15 cellular contexts compared by ENCODE assay signal in the genomic region with DNA sequence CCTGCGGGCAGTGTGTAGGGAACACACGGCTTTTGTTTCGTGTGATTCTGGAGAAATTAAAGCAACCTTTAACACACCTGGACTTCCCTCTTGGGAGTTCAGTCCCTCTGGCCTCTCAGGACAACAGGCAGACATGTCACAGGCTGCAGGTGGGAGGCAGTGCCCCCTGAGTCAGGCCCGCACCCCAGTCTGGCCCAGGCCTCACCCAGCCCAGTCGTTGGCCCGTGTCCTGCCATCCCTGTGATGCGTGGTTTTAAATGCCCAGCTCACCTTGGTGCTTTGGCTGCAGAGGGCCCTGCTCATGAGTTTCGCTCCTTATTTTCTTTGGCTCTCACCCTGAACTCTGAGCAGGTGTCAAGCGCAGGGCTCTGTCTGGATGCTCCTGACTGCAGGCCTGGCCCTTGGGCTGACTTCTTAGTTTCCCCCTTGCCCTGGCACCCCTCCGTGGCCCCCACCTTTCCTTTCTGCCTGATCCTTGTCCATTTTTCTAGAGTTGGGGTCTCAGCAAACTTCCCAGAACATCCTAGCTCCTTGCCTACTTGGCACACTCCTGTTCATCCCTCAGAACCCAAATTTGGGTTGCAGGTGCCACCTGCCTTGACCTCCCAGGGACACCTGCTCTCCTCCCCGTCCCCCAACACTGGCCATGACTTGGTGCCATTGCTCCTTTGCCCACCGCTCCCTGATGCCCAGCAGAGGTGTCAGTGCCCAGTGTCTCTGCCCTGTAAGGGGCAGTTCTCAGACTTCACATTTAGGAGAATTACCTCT. TPM values are rescaled to one million over a fixed set of nuclear protein-coding genes. Genes with fewer than 3 reads are reported as not detected.
DNase-seq lines count a peak whose midpoint lies in the region; ATAC-seq, FAIRE-seq and TF ChIP-seq lines count a peak whose summit lies in the region.
"Had no signal": no experiment of that assay in that cellular context is flagged by ENCODE, and none has a peak within 500 bp of the region (broad histone marks: within the 10 kb centered on the region; RNA-seq: fewer than 3 reads in every experiment).

No MANE protein-coding gene starts in this region.

- H3K4me1 ChIP-seq in CD4-positive, CD25-positive, alpha-beta regulatory T cell (ENCODE audit: control insufficient read depth, insufficient read depth, low read length, poor library complexity, severe bottlenecking) = peaks cover 37% of the 10 kb centered on the region
- H3K4me1 ChIP-seq in HEK293 (ENCODE audit: control insufficient read depth, insufficient read depth, low read length) (peaks cover 6% of the 10 kb centered on the region; the same call in 1 of the 2 replicates), K562 (replicated peaks in 1 of 2; ENCODE audit: control insufficient read depth in 2 of 2, insufficient read depth in 2 of 2, low read length in 2 of 2) (peaks cover 17 to 93% of the 10 kb centered on the region in 2 experiments), parathyroid adenoma (peaks cover 22% of the 10 kb centered on the region), ascending aorta (peaks cover 10 to 24% of the 10 kb centered on the region in 2 donors)

- TF ChIP-seq EP300 in K562 (IDR thresholded peaks at IDR 0.05; ENCODE audit: low read length) = no peak

- peak overlapping the region in 3 of 4 donors; percentile 44 to 64 (median 54) for H3K4me3 Mint-ChIP-seq in CD4-positive, CD25-positive, alpha-beta regulatory T cell

- intact Hi-C loops in K562 (cut with micrococcal nuclease) = loop anchor here (5.0 kb wide), 1 partner anchor 78 kb away; no protein-coding TSS in a partner anchor
- intact Hi-C loops in ascending aorta (cut with DNase I) = loop anchor here (5.0 to 10.0 kb wide), 4 partner anchors 172 to 383 kb away; partner anchors contain the start of genes MTG2, OSBPL2 and TAF4

- no peak for FAIRE-seq in K562 (lab: Jason Lieb, UNC)
- FAIRE-seq: colon had no signal

- H3K9ac ChIP-seq in K562 (ENCODE audit: insufficient read depth in 1 of 2, low read depth in 2 of 2, low read length in 2 of 2) (peak overlapping the region in 1 of 2 experiments; percentile 69; a peak in 2 of 4 replicates), parathyroid adenoma (no peak overlapping the region)

- no peaks in the 10 kb centered on the region for H3K27me3 ChIP-seq in CD4-positive, CD25-positive, alpha-beta regulatory T cell (ENCODE audit: control insufficient read depth, insufficient read depth, low read length)
- H3K27me3 ChIP-seq in K562 (ENCODE audit: control insufficient read depth in 2 of 2, insufficient read depth in 2 of 2, low read length in 2 of 2) = no peaks in the 10 kb centered on the region
- no peaks in the 10 kb centered on the region for H3K27me3 ChIP-seq in parathyroid adenoma (ENCODE audit: control insufficient read depth, insufficient read depth, low read length)
- H3K27me3 ChIP-seq in ascending aorta = no peaks in the 10 kb centered on the region
- H3K27me3 ChIP-seq: BE2C, suprapubic skin had no signal

- POLR2A ChIA-PET in HEK293 (lab: Yijun Ruan, JAX) = interaction anchor here (1.2 kb wide), 1 partner anchor 22 kb away, joined by 6 read pairs; the partner anchor contains the start of gene RPS21
- POLR2A ChIA-PET in K562 (lab: Yijun Ruan, JAX) = interaction anchor here (0.7 to 0.8 kb wide), 2 partner anchors 41 to 972 kb away, joined by 3 read pairs; no protein-coding TSS in a partner anchor

- no peaks in the 10 kb centered on the region for H3K9me3 ChIP-seq in CD4-positive, CD25-positive, alpha-beta regulatory T cell (ENCODE audit: control insufficient read depth in 2 of 2, low read length in 2 of 2)
- H3K9me3 ChIP-seq in HEK293 (ENCODE audit: control insufficient read depth, insufficient read depth, low read depth, low read length) = no peaks in the 10 kb centered on the region
- H3K9me3 ChIP-seq in K562 (replicated peaks; ENCODE audit: control insufficient read depth, insufficient read depth, low read depth, low read length) = no peaks in the 10 kb centered on the region
- no peaks in the 10 kb centered on the region for H3K9me3 ChIP-seq in parathyroid adenoma (ENCODE audit: control insufficient read depth, low read length)
- no peaks in the 10 kb centered on the region for H3K9me3 ChIP-seq in ascending aorta
- H3K9me3 ChIP-seq: BE2C, HAP-1, suprapubic skin had no signal

- no peaks in the 10 kb centered on the region for H3K36me3 ChIP-seq in CD4-positive, CD25-positive, alpha-beta regulatory T cell (ENCODE audit: control insufficient read depth, insufficient read depth, low read length)
- H3K36me3 ChIP-seq in HEK293 (ENCODE audit: control insufficient read depth in 2 of 2, insufficient read depth in 1 of 2, low read length in 2 of 2) (peaks cover 0 to 10% of the 10 kb centered on the region in 2 experiments; a peak in 1 of 3 replicates), K562 (ENCODE audit: control insufficient read depth, insufficient read depth, low read length) (no peaks in the 10 kb centered on the region), parathyroid adenoma (ENCODE audit: control insufficient read depth, insufficient read depth, low read length) (no peaks in the 10 kb centered on the region), ascending aorta (no peaks in the 10 kb centered on the region)
- H3K36me3 ChIP-seq: BE2C, HAP-1, suprapubic skin had no signal

- no peak for TF ChIP-seq RAD21 in K562 (CRISPR knock-in tag; conservative IDR thresholded peaks at IDR 0.05 in 1 of 2, IDR thresholded peaks at IDR 0.05 in 1 of 2)

- H4K20me1 ChIP-seq in K562 (replicated peaks; ENCODE audit: control insufficient read depth, insufficient read depth, low read length) = 0 out of 2 replicates have a peak, but pooled peaks cover 8% of the 10 kb centered on the region

- ATAC-seq in CD4-positive, CD25-positive, alpha-beta regulatory T cell (ENCODE audit: low read depth in 2 of 2) = no peak
- no peak for ATAC-seq in K562

- H3K27ac ChIP-seq in CD4-positive, CD25-positive, alpha-beta regulatory T cell (ENCODE audit: insufficient read depth, low read length, poor library complexity, severe bottlenecking) = no peak overlapping the region
- H3K27ac ChIP-seq in HEK293 (ENCODE audit: extremely low read depth, low read depth, low read length) (no peak overlapping the region), K562 (ENCODE audit: extremely low read depth, low read depth, low read length) (no peak overlapping the region), parathyroid adenoma (no peak overlapping the region), ascending aorta (no peak overlapping the region)
- H3K27ac ChIP-seq: suprapubic skin had no signal

- no peaks in the 10 kb centered on the region for H3K36me3 Mint-ChIP-seq in CD4-positive, CD25-positive, alpha-beta regulatory T cell

- no peak overlapping the region for H3K4me2 ChIP-seq in K562 (ENCODE audit: insufficient read depth, low read length)
- no peak overlapping the region for H3K4me2 ChIP-seq in parathyroid adenoma (ENCODE audit: low read length)

- BruUV-seq in K562 (replicated peaks; lab: Mats Ljungman, UMichigan) = no TSS peak

- no peak for DNase-seq in CD4-positive, CD25-positive, alpha-beta regulatory T cell
- no peak for DNase-seq in K562 (ENCODE audit: extremely low read depth in 1 of 4, low spot score in 3 of 4)
- no peak for DNase-seq in HK-2 (ENCODE audit: unreplicated experiment)
- no peak for DNase-seq in HT-29 (ENCODE audit: low spot score)
- DNase-seq in ascending aorta (ENCODE audit: low spot score in 2 of 2) = no peak
- DNase-seq: activated CD4-positive, CD25-positive, alpha-beta regulatory T cell; activated gamma-delta T cell; aorta had no signal

- H3K27ac Mint-ChIP-seq in CD4-positive, CD25-positive, alpha-beta regulatory T cell = no peak overlapping the region

- H3K79me2 ChIP-seq in K562 (ENCODE audit: control insufficient read depth, insufficient read depth, low read length) = peaks cover 14% of the 10 kb centered on the region
- H3K79me2 ChIP-seq in parathyroid adenoma = no peaks in the 10 kb centered on the region

- no peaks in the 10 kb centered on the region for H3K27me3 Mint-ChIP-seq in CD4-positive, CD25-positive, alpha-beta regulatory T cell

- no peak overlapping the region for H3K4me3 ChIP-seq in CD4-positive, CD25-positive, alpha-beta regulatory T cell (ENCODE audit: low read depth, low read length)
- H3K4me3 ChIP-seq in HEK293 (ENCODE audit: low read depth, low read length) = no peak overlapping the region
- no peak overlapping the region for H3K4me3 ChIP-seq in K562
- H3K4me3 ChIP-seq in parathyroid adenoma (ENCODE audit: low read depth, low read length) = no peak overlapping the region
- no peak overlapping the region for H3K4me3 ChIP-seq in ascending aorta
- H3K4me3 ChIP-seq: HAP-1, suprapubic skin had no signal

- in situ Hi-C loops in K562 (cut with MboI) = no loop called here

- peak overlapping the region; percentile 60; the same call in 1 of the 2 replicates for H2AFZ ChIP-seq in K562 (ENCODE audit: low read depth, low read length)
- peak overlapping the region; percentile 43 for H2AFZ ChIP-seq in parathyroid adenoma

- TF ChIP-seq POLR2A in K562 (conservative IDR thresholded peaks at IDR 0.05) = no peak

- CTCF ChIA-PET in HEK293 (lab: Yijun Ruan, JAX) = interaction anchor here (0.6 to 3.1 kb wide), 16 partner anchors 9 to 385 kb away, joined by 3 to 18 read pairs (median 3); no protein-coding TSS in a partner anchor
- CTCF ChIA-PET in K562 (lab: Yijun Ruan, JAX; ENCODE audit: low intra/inter-chr PET ratio) = interaction anchor here (0.9 to 1.5 kb wide), 2 partner anchors 382 to 397 kb away, joined by 3 to 5 read pairs; no protein-coding TSS in a partner anchor

- peaks cover 0 to 33% (median 10%) of the 10 kb centered on the region in 4 donors for H3K4me1 Mint-ChIP-seq in CD4-positive, CD25-positive, alpha-beta regulatory T cell

- TF ChIP-seq CTCF in HEK293 (tag by site-specific recombination; IDR thresholded peaks at IDR 0.05) (no peak), K562 (IDR thresholded peaks at IDR 0.05 in 2 of 3, conservative IDR thresholded peaks at IDR 0.05 in 1 of 3; ENCODE audit: insufficient read depth in 2 of 3, low read depth in 1 of 3, low read length in 3 of 3) (no peak), parathyroid adenoma (IDR thresholded peaks at IDR 0.05) (no peak), ascending aorta (IDR thresholded peaks at IDR 0.05) (no peak)

- 48% methylated on average over 9 of the region's 12 CpGs for WGBS in K562 (ENCODE audit: insufficient coverage, low coverage, missing lambda C conversion rate)

- H3K9me3 Mint-ChIP-seq in CD4-positive, CD25-positive, alpha-beta regulatory T cell = peaks cover 0 to 2% (median 0%) of the 10 kb centered on the region in 7 donors

- peaks cover 4% of the 10 kb centered on the region for H3K9me1 ChIP-seq in K562 (ENCODE audit: control insufficient read depth, insufficient read depth, low read length)

RNA-seq across cellular contexts. Expression of gene CABLES2, which starts 2.2 kb away (rescaled TPM):
- 7.0 TPM for total RNA-seq in CD4-positive, CD25-positive, alpha-beta regulatory T cell
- polyA plus RNA-seq in CD4-positive, CD25-positive, alpha-beta regulatory T cell = 1 to 10 TPM in 2 of 4 donors, under 1 TPM in 2; 0.49 to 1.7 (median 1.1) TPM
- 3.6 and 7.1 TPM in 2 replicates for total RNA-seq in K562 (2011; cell fraction: chromatin; rRNA removed; ENCODE audit: low replicate concordance)
- total RNA-seq in K562 (2011; cell fraction: nucleolus; rRNA removed) = 3.0 and 3.3 TPM in 2 replicates
- 2.5 and 3.0 TPM in 2 replicates for total RNA-seq in K562 (2011; cell fraction: nucleoplasm; rRNA removed)
- 1.2 and 2.0 TPM in 2 replicates for total RNA-seq in K562 (2014; rRNA removed)
- 0.93 and 1.3 TPM in 2 replicates for total RNA-seq in K562 (2014; rRNA removed; fragmentation: Illumina TruSeq; extraction: Trizol)
- 1.4 and 1.6 TPM in 2 replicates for total RNA-seq in K562 (2015; rRNA removed; fragmentation: Illumina TruSeq; extraction: Trizol)
- 3.7 and 4.2 TPM in 2 replicates for total RNA-seq in K562 (2021)
- polyA plus RNA-seq in K562 (2011; rRNA removed) = 2.2 and 2.5 TPM in 2 replicates
- 2.6 and 3.8 TPM in 2 replicates for polyA plus RNA-seq in K562 (2011; cell fraction: cytosol; rRNA removed)
- polyA plus RNA-seq in K562 (2011; cell fraction: nucleus; rRNA removed) = 5.3 and 9.0 TPM in 2 replicates
- 3.9 and 7.7 TPM in 2 replicates for polyA plus RNA-seq in K562 (2012)
- polyA plus RNA-seq in K562 (2014; fragmentation: Illumina TruSeq; extraction: Trizol) = 2.7 and 3.2 TPM in 2 replicates
- under 1 TPM; 0.46 to 0.72 TPM for polyA plus RNA-seq in K562 (2014; fragmentation: Nextera tagmentation; extraction: Ambion mirVana)
- 2.1 and 2.2 TPM in 2 replicates for polyA plus RNA-seq in K562 (2014; rRNA removed)
- 1.1 and 1.7 TPM in 2 replicates for polyA minus RNA-seq in K562 (2011; rRNA and poly(A)+ RNA removed)
- polyA minus RNA-seq in K562 (2011; cell fraction: cytosol; rRNA and poly(A)+ RNA removed) = 5.1 and 5.4 TPM in 2 replicates
- 1.6 and 1.7 TPM in 2 replicates for polyA minus RNA-seq in K562 (2011; cell fraction: nucleus; rRNA and poly(A)+ RNA removed)
- total RNA-seq in HT-29 (2014; rRNA removed; shearing (Covaris generic)) = 9.5 and 9.8 TPM in 2 replicates
- 0.43 TPM for total RNA-seq in ascending aorta

RNA-seq across cellular contexts. Expression of gene RBBP8NL, which starts 18.1 kb away (rescaled TPM):
- total RNA-seq in CD4-positive, CD25-positive, alpha-beta regulatory T cell = not detected
- not detected for polyA plus RNA-seq in CD4-positive, CD25-positive, alpha-beta regulatory T cell
- total RNA-seq in K562 (2011; cell fraction: chromatin; rRNA removed; ENCODE audit: low replicate concordance) = not detected in 2 replicates
- not detected in 2 replicates for total RNA-seq in K562 (2011; cell fraction: nucleolus; rRNA removed)
- total RNA-seq in K562 (2011; cell fraction: nucleoplasm; rRNA removed) = not detected in 2 replicates
- total RNA-seq in K562 (2014; rRNA removed) (not detected in 2 replicates), K562 (2014; rRNA removed; fragmentation: Illumina TruSeq; extraction: Trizol) (not detected in 2 replicates), K562 (2015; rRNA removed; fragmentation: Illumina TruSeq; extraction: Trizol) (not detected in 2 replicates), K562 (2021) (not detected in 2 replicates), ascending aorta (not detected)
- polyA plus RNA-seq in K562 (2011; rRNA removed) (not detected in 2 replicates), K562 (2014; fragmentation: Illumina TruSeq; extraction: Trizol) (not detected in 2 replicates), K562 (2014; fragmentation: Nextera tagmentation; extraction: Ambion mirVana) (not detected), K562 (2014; rRNA removed) (not detected in 2 replicates)
- polyA plus RNA-seq in K562 (2011; cell fraction: cytosol; rRNA removed) = 0.04 TPM in 1 of 2 replicates, not detected in the other
- 0.09 TPM in 1 of 2 replicates, not detected in the other for polyA plus RNA-seq in K562 (2011; cell fraction: nucleus; rRNA removed)
- polyA plus RNA-seq in K562 (2012) = not detected in 2 replicates
- not detected in 2 replicates for polyA minus RNA-seq in K562 (2011; rRNA and poly(A)+ RNA removed)
- not detected in 2 replicates for polyA minus RNA-seq in K562 (2011; cell fraction: cytosol; rRNA and poly(A)+ RNA removed)
- polyA minus RNA-seq in K562 (2011; cell fraction: nucleus; rRNA and poly(A)+ RNA removed) = not detected in 2 replicates
- 24.4 and 26.7 TPM in 2 replicates for total RNA-seq in HT-29 (2014; rRNA removed; shearing (Covaris generic))
- total RNA-seq: aorta, omental fat pad had no signal

RNA-seq across cellular contexts. Expression of gene RPS21, which starts 22.4 kb away (rescaled TPM):
- 1,991 TPM for total RNA-seq in CD4-positive, CD25-positive, alpha-beta regulatory T cell
- polyA plus RNA-seq in CD4-positive, CD25-positive, alpha-beta regulatory T cell = 1,000 to 10,000 TPM; 1,945 to 3,094 (median 2,628) TPM
- 256 and 439 TPM in 2 replicates for total RNA-seq in K562 (2011; cell fraction: chromatin; rRNA removed; ENCODE audit: low replicate concordance)
- total RNA-seq in K562 (2011; cell fraction: nucleolus; rRNA removed) = 1,390 and 1,394 TPM in 2 replicates
- total RNA-seq in K562 (2011; cell fraction: nucleoplasm; rRNA removed) = 1,168 and 2,200 TPM in 2 replicates
- total RNA-seq in K562 (2014; rRNA removed) (1,801 and 2,504 TPM in 2 replicates), K562 (2014; rRNA removed; fragmentation: Illumina TruSeq; extraction: Trizol) (1,196 and 1,380 TPM in 2 replicates), K562 (2015; rRNA removed; fragmentation: Illumina TruSeq; extraction: Trizol) (1,567 and 1,716 TPM in 2 replicates), K562 (2021) (3,091 and 3,491 TPM in 2 replicates), ascending aorta (1,828 TPM)
- polyA plus RNA-seq in K562 (2011; rRNA removed) (5,647 and 7,256 TPM in 2 replicates), K562 (2014; fragmentation: Illumina TruSeq; extraction: Trizol) (1,908 and 2,386 TPM in 2 replicates), K562 (2014; fragmentation: Nextera tagmentation; extraction: Ambion mirVana) (1,000 to 10,000 TPM; 3,588 to 3,968 TPM), K562 (2014; rRNA removed) (3,958 and 4,439 TPM in 2 replicates)
- 8,200 and 10,658 TPM in 2 replicates for polyA plus RNA-seq in K562 (2011; cell fraction: cytosol; rRNA removed)
- 3,206 and 5,803 TPM in 2 replicates for polyA plus RNA-seq in K562 (2011; cell fraction: nucleus; rRNA removed)
- polyA plus RNA-seq in K562 (2012) = 4,519 and 5,994 TPM in 2 replicates
- 1,429 and 1,744 TPM in 2 replicates for polyA minus RNA-seq in K562 (2011; rRNA and poly(A)+ RNA removed)
- 755 and 891 TPM in 2 replicates for polyA minus RNA-seq in K562 (2011; cell fraction: cytosol; rRNA and poly(A)+ RNA removed)
- 430 and 792 TPM in 2 replicates for polyA minus RNA-seq in K562 (2011; cell fraction: nucleus; rRNA and poly(A)+ RNA removed)
- total RNA-seq in HT-29 (2014; rRNA removed; shearing (Covaris generic)) = 3,073 and 3,139 TPM in 2 replicates

RNA-seq across cellular contexts. Expression of gene LAMA5, which starts 42.2 kb away (rescaled TPM):
- 0.91 TPM for total RNA-seq in CD4-positive, CD25-positive, alpha-beta regulatory T cell
- polyA plus RNA-seq in CD4-positive, CD25-positive, alpha-beta regulatory T cell = under 1 TPM in 1 of 4 donors, not detected in 3; 0.30 TPM
- 218 and 612 TPM in 2 replicates for total RNA-seq in K562 (2011; cell fraction: chromatin; rRNA removed; ENCODE audit: low replicate concordance)
- total RNA-seq in K562 (2011; cell fraction: nucleolus; rRNA removed) = 256 and 378 TPM in 2 replicates
- 206 and 238 TPM in 2 replicates for total RNA-seq in K562 (2011; cell fraction: nucleoplasm; rRNA removed)
- 26.4 and 38.3 TPM in 2 replicates for total RNA-seq in K562 (2014; rRNA removed)
- total RNA-seq in K562 (2014; rRNA removed; fragmentation: Illumina TruSeq; extraction: Trizol) = 2.2 and 3.2 TPM in 2 replicates
- 11.3 and 11.7 TPM in 2 replicates for total RNA-seq in K562 (2015; rRNA removed; fragmentation: Illumina TruSeq; extraction: Trizol)
- total RNA-seq in K562 (2021) = 86.4 and 101 TPM in 2 replicates
- 4.4 and 10.0 TPM in 2 replicates for polyA plus RNA-seq in K562 (2011; rRNA removed)
- polyA plus RNA-seq in K562 (2011; cell fraction: cytosol; rRNA removed) = 3.9 and 11.1 TPM in 2 replicates
- polyA plus RNA-seq in K562 (2011; cell fraction: nucleus; rRNA removed) = 130 and 166 TPM in 2 replicates
- 49.7 and 63.1 TPM in 2 replicates for polyA plus RNA-seq in K562 (2012)
- 7.8 and 20.0 TPM in 2 replicates for polyA plus RNA-seq in K562 (2014; fragmentation: Illumina TruSeq; extraction: Trizol)
- under 1 TPM; 0.31 to 0.48 TPM for polyA plus RNA-seq in K562 (2014; fragmentation: Nextera tagmentation; extraction: Ambion mirVana)
- polyA plus RNA-seq in K562 (2014; rRNA removed) = 60.2 and 67.3 TPM in 2 replicates
- 1.5 and 1.9 TPM in 2 replicates for polyA minus RNA-seq in K562 (2011; rRNA and poly(A)+ RNA removed)
- 11.0 and 21.3 TPM in 2 replicates for polyA minus RNA-seq in K562 (2011; cell fraction: cytosol; rRNA and poly(A)+ RNA removed)
- polyA minus RNA-seq in K562 (2011; cell fraction: nucleus; rRNA and poly(A)+ RNA removed) = 33.7 and 42.1 TPM in 2 replicates
- total RNA-seq in HT-29 (2014; rRNA removed; shearing (Covaris generic)) = 286 and 336 TPM in 2 replicates
- 469 TPM for total RNA-seq in ascending aorta

Comparison
In these comparisons a context has a peak if more than half of its experiments do, and no peak if none do; other contexts are left out.
1. RNA of gene RBBP8NL, which starts 18.1 kb away (total RNA-seq): 24.4 to 26.7 TPM in HT-29; not detected in CD4-positive, CD25-positive, alpha-beta regulatory T cell (single experiment), not detected in K562 and not detected in ascending aorta (single experiment); every median in the first group is over 10 times any median in the second.